In genomic region chr12:47021298-47021697, GRCh38 we compare ENCODE assay signal across 8 cellular contexts. TPM values are rescaled to one million over a fixed set of nuclear protein-coding genes. Genes with fewer than 3 reads are reported as not detected.
DNase-seq lines count a peak whose midpoint lies in the region; ATAC-seq and TF ChIP-seq lines count a peak whose summit lies in the region.

No MANE protein-coding gene starts in this region.

- DNase-seq in activated CD4-positive, alpha-beta T cell treated with anti-CD3 and anti-CD28 coated beads, Interleukin-2, amount 10 ng/mL, durations not matched to agents 24 days and 14 days, result peak; percentile 79
- no peak for DNase-seq in activated CD4-positive, alpha-beta T cell treated with anti-CD3 and anti-CD28 coated beads for 48 hours
- peak; percentile 97 for DNase-seq in PC-3
- DNase-seq in dermis blood vessel endothelial cell, result peak; percentile 91
- DNase-seq in mesenchymal stem cell, result peak; percentile 93

- no peak overlapping the region for H2AFZ ChIP-seq in KMS-11 (ENCODE audit: low read depth)
- no peak overlapping the region for H2AFZ ChIP-seq in PC-3 (ENCODE audit: low read length)
- H2AFZ ChIP-seq in mesenchymal stem cell (ENCODE audit: low read depth, low read length), result no peak overlapping the region

- no peaks in the 10 kb centered on the region for H4K20me1 ChIP-seq in KMS-11 (ENCODE audit: insufficient read depth)
- no peaks in the 10 kb centered on the region for H4K20me1 ChIP-seq in PC-3 (ENCODE audit: low read length)

- no peaks in the 10 kb centered on the region for H3K79me1 ChIP-seq in mesenchymal stem cell (replicated peaks; ENCODE audit: low read length, poor library complexity, severe bottlenecking)

- H3K23ac ChIP-seq in mesenchymal stem cell (ENCODE audit: low read length in 2 of 2), result no peak overlapping the region

- WGBS in mesenchymal stem cell, result 100% methylated on average over 1 of the region's 2 CpGs

- H3K4me3 Mint-ChIP-seq in activated CD4-positive, alpha-beta T cell treated with anti-CD3 and anti-CD28 coated beads, Interleukin-2, amount 10 ng/mL, durations not matched to agents 24 days and 14 days, result no peak overlapping the region

- peak; percentile 80 for TF ChIP-seq CTCF in KMS-11 (conservative IDR thresholded peaks at IDR 0.05; ENCODE audit: low read depth, low read length)
- TF ChIP-seq CTCF in PC-3 (conservative IDR thresholded peaks at IDR 0.05; ENCODE audit: low read depth, low read length), result peak; percentile 85

- intact Hi-C loops in activated CD4-positive, alpha-beta T cell treated with anti-CD3 and anti-CD28 coated beads, Interleukin-2, amount 10 ng/mL, durations not matched to agents 24 days and 14 days (cut with micrococcal nuclease), result loop anchor here (1.0 to 10.0 kb wide), 3 partner anchors 866 to 949 kb away; no protein-coding TSS in a partner anchor
- intact Hi-C loops in PC-3 (cut with micrococcal nuclease), result loop anchor here (1.0 to 5.0 kb wide), 7 partner anchors 37 to 868 kb away; no protein-coding TSS in a partner anchor

- H3K4me1 Mint-ChIP-seq in activated CD4-positive, alpha-beta T cell treated with anti-CD3 and anti-CD28 coated beads, Interleukin-2, amount 10 ng/mL, durations not matched to agents 24 days and 14 days, result peaks cover 4% of the 10 kb centered on the region

- no peaks in the 10 kb centered on the region for H3K9me3 ChIP-seq in PC-3 (ENCODE audit: low read length)
- H3K9me3 ChIP-seq in mesenchymal stem cell (ENCODE audit: control insufficient read depth, low read length), result no peaks in the 10 kb centered on the region

- no peaks in the 10 kb centered on the region for H3K36me3 Mint-ChIP-seq in activated CD4-positive, alpha-beta T cell treated with anti-CD3 and anti-CD28 coated beads, Interleukin-2, amount 10 ng/mL, durations not matched to agents 24 days and 14 days (ENCODE audit: low read depth)

- no peak overlapping the region for H2BK5ac ChIP-seq in mesenchymal stem cell (ENCODE audit: low read depth, low read length, poor library complexity, severe bottlenecking)

- peaks cover 26% of the 10 kb centered on the region for H3K27me3 Mint-ChIP-seq in activated CD4-positive, alpha-beta T cell treated with anti-CD3 and anti-CD28 coated beads, Interleukin-2, amount 10 ng/mL, durations not matched to agents 24 days and 14 days

- H3K27ac ChIP-seq in KMS-11 (no peak overlapping the region), PC-3 (ENCODE audit: low read length) (no peak overlapping the region), mesenchymal stem cell (ENCODE audit: low read length, poor library complexity, severe bottlenecking) (no peak overlapping the region)

- no peak overlapping the region for H4K91ac ChIP-seq in mesenchymal stem cell (ENCODE audit: low read length)

- no peak overlapping the region for H3K18ac ChIP-seq in mesenchymal stem cell (ENCODE audit: low read depth in 1 of 2, low read length in 2 of 2)

- POLR2A ChIA-PET in PC-3 (lab: Charles Lee; ENCODE audit: unreplicated experiment), result interaction anchor here (0.7 kb wide), 1 partner anchor 1032 kb away, joined by 3 read pairs; no protein-coding TSS in a partner anchor

- H3K4me3 ChIP-seq in KMS-11 (IDR thresholded peaks at IDR 0.05; ENCODE audit: insufficient read depth, low read depth, low read length) (no peak overlapping the region), PC-3 (ENCODE audit: low read length) (no peak overlapping the region), mesenchymal stem cell (ENCODE audit: insufficient read depth in 1 of 2, low read depth in 1 of 2, low read length in 2 of 2) (no peak overlapping the region)

- no peak overlapping the region for H3K14ac ChIP-seq in mesenchymal stem cell (ENCODE audit: low read length in 2 of 2)

- H3K9me3 Mint-ChIP-seq in activated CD4-positive, alpha-beta T cell treated with anti-CD3 and anti-CD28 coated beads, Interleukin-2, amount 10 ng/mL, durations not matched to agents 24 days and 14 days, result no peaks in the 10 kb centered on the region

- H3F3A ChIP-seq in PC-3 (ENCODE audit: low read length, unreplicated experiment), result no peaks in the 10 kb centered on the region

- no peak overlapping the region for H2BK120ac ChIP-seq in mesenchymal stem cell (ENCODE audit: low read depth, low read length)

- no peaks in the 10 kb centered on the region for H3K36me3 ChIP-seq in KMS-11 (ENCODE audit: insufficient read depth)
- H3K36me3 ChIP-seq in PC-3 (ENCODE audit: low read depth, low read length), result no peaks in the 10 kb centered on the region
- no peaks in the 10 kb centered on the region for H3K36me3 ChIP-seq in mesenchymal stem cell (ENCODE audit: control insufficient read depth in 1 of 2, insufficient read depth in 2 of 2, low read depth in 1 of 2, low read length in 2 of 2)

- H3K79me2 ChIP-seq in KMS-11 (ENCODE audit: insufficient read depth, low read depth) (no peaks in the 10 kb centered on the region), PC-3 (ENCODE audit: low read length) (no peaks in the 10 kb centered on the region)

- H4K8ac ChIP-seq in mesenchymal stem cell (ENCODE audit: low read length), result no peak overlapping the region

- no TSS peak for BruUV-seq in PC-3 (replicated peaks; lab: Mats Ljungman, UMichigan)

- no peaks in the 10 kb centered on the region for H3K27me3 ChIP-seq in KMS-11 (ENCODE audit: insufficient read depth, low read depth)
- H3K27me3 ChIP-seq in PC-3 (ENCODE audit: low read length), result no peaks in the 10 kb centered on the region
- H3K27me3 ChIP-seq in mesenchymal stem cell (ENCODE audit: control insufficient read depth in 1 of 2, insufficient read depth in 1 of 2, low read length in 2 of 2), result peaks cover 0 to 6% of the 10 kb centered on the region in 2 experiments

- no peak overlapping the region for H3K27ac Mint-ChIP-seq in activated CD4-positive, alpha-beta T cell treated with anti-CD3 and anti-CD28 coated beads, Interleukin-2, amount 10 ng/mL, durations not matched to agents 24 days and 14 days

- peak; percentile 62 for ATAC-seq in PC-3
- no peak for ATAC-seq in GM19452 (IDR thresholded peaks at IDR 0.05; ENCODE audit: unreplicated experiment)
- no peak for ATAC-seq in HG02642 (IDR thresholded peaks at IDR 0.05; ENCODE audit: poor library complexity, unreplicated experiment)

- H2AK5ac ChIP-seq in mesenchymal stem cell (ENCODE audit: low read length, severe bottlenecking), result no peak overlapping the region

- H2BK12ac ChIP-seq in mesenchymal stem cell (ENCODE audit: low read length in 2 of 2), result no peak overlapping the region

- H3K4ac ChIP-seq in mesenchymal stem cell (ENCODE audit: low read depth in 1 of 2, low read length in 2 of 2), result no peak overlapping the region

- no peaks in the 10 kb centered on the region for H3K4me1 ChIP-seq in KMS-11 (ENCODE audit: low read depth, poor library complexity, severe bottlenecking)
- peaks cover 45% of the 10 kb centered on the region for H3K4me1 ChIP-seq in PC-3 (ENCODE audit: insufficient read depth, low read length)
- H3K4me1 ChIP-seq in mesenchymal stem cell (ENCODE audit: control insufficient read depth, insufficient read depth, low read depth, low read length), result no peaks in the 10 kb centered on the region

- no peaks in the 10 kb centered on the region for H3K9me2 ChIP-seq in PC-3 (replicated peaks; ENCODE audit: low read length)

- no peak overlapping the region for H3K4me2 ChIP-seq in KMS-11
- peak overlapping the region; percentile 5; the same call in 1 of the 2 replicates for H3K4me2 ChIP-seq in PC-3 (ENCODE audit: low read length)
- H3K4me2 ChIP-seq in mesenchymal stem cell (ENCODE audit: low read length, poor library complexity, severe bottlenecking), result no peak overlapping the region

- H3K9ac ChIP-seq in KMS-11 (no peak overlapping the region), PC-3 (ENCODE audit: low read length) (no peak overlapping the region), mesenchymal stem cell (ENCODE audit: low read length) (peak overlapping the region; percentile 45)

- no peak overlapping the region for H2BK15ac ChIP-seq in mesenchymal stem cell (ENCODE audit: low read depth, poor library complexity, severe bottlenecking)

- CTCF ChIA-PET in PC-3 (lab: Charles Lee), result interaction anchor here (0.5 to 1.8 kb wide), 13 partner anchors 11 to 1030 kb away, joined by 3 to 12 read pairs (median 4); no protein-coding TSS in a partner anchor

RNA-seq across cellular contexts. Expression of gene PCED1B, which starts 58.1 kb away (rescaled TPM):
- total RNA-seq in activated CD4-positive, alpha-beta T cell treated with anti-CD3 and anti-CD28 coated beads, Interleukin-2, amount 10 ng/mL, durations not matched to agents 24 days and 14 days, result 51.7 and 55.2 TPM in 2 replicates
- total RNA-seq in PC-3 (2014; rRNA removed), result 1.0 TPM in 1 of 2 replicates, not detected in the other
- total RNA-seq in dermis blood vessel endothelial cell, result 0.19 and 0.51 TPM in 2 replicates
- polyA plus RNA-seq in mesenchymal stem cell (2013, experiment 1 of 2), result 3.0 TPM
- 2.4 TPM for polyA plus RNA-seq in mesenchymal stem cell (2013, experiment 2 of 2)

RNA-seq across cellular contexts. Expression of gene AMIGO2, which starts 58.5 kb away (rescaled TPM):
- total RNA-seq in activated CD4-positive, alpha-beta T cell treated with anti-CD3 and anti-CD28 coated beads, Interleukin-2, amount 10 ng/mL, durations not matched to agents 24 days and 14 days, result 13.6 and 14.4 TPM in 2 replicates
- 19.3 and 22.2 TPM in 2 replicates for total RNA-seq in PC-3 (2014; rRNA removed)
- total RNA-seq in dermis blood vessel endothelial cell, result 4.2 and 4.8 TPM in 2 replicates
- polyA plus RNA-seq in mesenchymal stem cell (2013, experiment 1 of 2), result 13.2 TPM
- polyA plus RNA-seq in mesenchymal stem cell (2013, experiment 2 of 2), result 13.5 TPM

Comparison
In these comparisons a context has a peak if more than half of its experiments do, and no peak if none do; other contexts are left out.
1. RNA of gene PCED1B, which starts 58.1 kb away (total RNA-seq): 51.7 to 55.2 TPM in activated CD4-positive, alpha-beta T cell treated with anti-CD3 and anti-CD28 coated beads, Interleukin-2, amount 10 ng/mL, durations not matched to agents 24 days and 14 days; 1.0 TPM in PC-3 and 0.19 to 0.51 TPM in dermis blood vessel endothelial cell; every median in the first group is over 10 times any median in the second.